ENCODE assay signal across 32 cellular contexts in the genomic region with DNA sequence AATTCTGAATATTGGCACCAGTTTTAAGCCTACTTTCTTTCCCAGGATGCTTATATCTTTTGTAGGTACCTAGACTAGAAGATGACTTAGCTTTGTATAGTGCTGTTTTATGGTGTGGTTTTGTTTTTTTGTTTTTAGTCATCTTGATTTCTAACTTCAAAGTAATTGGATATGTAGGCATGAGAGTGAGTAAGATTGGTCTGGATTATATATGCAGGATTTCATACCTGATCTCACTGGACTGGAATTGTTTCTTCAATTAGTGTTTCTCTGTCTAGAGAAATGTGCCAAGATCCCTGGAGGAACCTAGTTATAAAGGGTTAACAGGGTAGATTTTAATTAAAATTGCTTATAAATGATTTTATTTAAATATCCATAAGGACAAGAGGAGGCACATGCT. TPM values are rescaled to one million over a fixed set of nuclear protein-coding genes. Genes with fewer than 3 reads are reported as not detected.
DNase-seq lines count a peak whose midpoint lies in the region; ATAC-seq, FAIRE-seq and TF ChIP-seq lines count a peak whose summit lies in the region.
"Had no signal": no experiment of that assay in that cellular context is flagged by ENCODE, and none has a peak within 500 bp of the region (broad histone marks: within the 10 kb centered on the region; RNA-seq: fewer than 3 reads in every experiment).

No MANE protein-coding gene starts in this region.

- peaks cover 8% of the 10 kb centered on the region for H3K36me3 ChIP-seq in bronchial epithelial cell (ENCODE audit: control insufficient read depth, insufficient read depth, low read length)
- H3K36me3 ChIP-seq: BE2C had no signal

- no peak for TF ChIP-seq CTCF in bronchial epithelial cell (IDR thresholded peaks at IDR 0.05; ENCODE audit: insufficient read depth, low read length, severe bottlenecking)

- H3K9me3 Mint-ChIP-seq in activated naive CD4-positive, alpha-beta T cell treated with anti-CD3 and anti-CD28 coated beads, Interleukin-2, amount 50 U/mL, for 72 hours: no peaks in the 10 kb centered on the region
- H3K9me3 Mint-ChIP-seq: activated CD4-positive, alpha-beta memory T cell treated with anti-CD3 and anti-CD28 coated beads, Interleukin-2, amount 10 ng/mL, durations not matched to agents 7 days and 5 days; GM23338; naive thymus-derived CD4-positive, alpha-beta T cell; T-helper 1 cell treated with Interleukin-12 subunit alpha and Interleukin-12 subunit beta and Interleukin-4 antibody, amounts not matched to agents 30 μg/mL and 1 μg/mL, for 36 hours; type B pancreatic cell had no signal

- ATAC-seq in activated naive CD4-positive, alpha-beta T cell treated with anti-CD3 and anti-CD28 coated beads, Interleukin-2, amount 50 U/mL, for 72 hours: peak; percentile 63 to 86
- ATAC-seq in Right ventricle myocardium inferior: no peak
- ATAC-seq: activated CD4-positive, CD25-positive, alpha-beta regulatory T cell treated with anti-CD3 and anti-CD28 coated beads, Interleukin-2, amount 50 U/mL, for 24 hours; left ventricle myocardium superior; naive thymus-derived CD4-positive, alpha-beta T cell had no signal

- H3K27me3 ChIP-seq in bronchial epithelial cell (ENCODE audit: control insufficient read depth, insufficient read depth, low read length): no peaks in the 10 kb centered on the region
- H3K27me3 ChIP-seq: BE2C, cardiac muscle cell had no signal

- H3K4me3 ChIP-seq in bronchial epithelial cell (ENCODE audit: low read depth, low read length): no peak overlapping the region
- H3K4me3 ChIP-seq: cardiac muscle cell, GM23338, smooth muscle cell had no signal

- FAIRE-seq in bronchial epithelial cell (lab: Jason Lieb, UNC): no peak
- FAIRE-seq: TTC549 had no signal

- no peak overlapping the region for H3K27ac Mint-ChIP-seq in activated naive CD4-positive, alpha-beta T cell treated with anti-CD3 and anti-CD28 coated beads, Interleukin-2, amount 50 U/mL, for 72 hours
- H3K27ac Mint-ChIP-seq: activated CD4-positive, alpha-beta memory T cell treated with anti-CD3 and anti-CD28 coated beads, Interleukin-2, amount 10 ng/mL, durations not matched to agents 7 days and 5 days; GM23338; T-helper 1 cell treated with Interleukin-12 subunit alpha and Interleukin-12 subunit beta and Interleukin-4 antibody, amounts not matched to agents 30 μg/mL and 1 μg/mL, for 36 hours; type B pancreatic cell had no signal

- no peak for DNase-seq in activated naive CD4-positive, alpha-beta T cell treated with anti-CD3 and anti-CD28 coated beads, Interleukin-2, amount 50 U/mL, for 72 hours (ENCODE audit: low spot score in 2 of 2)
- DNase-seq in activated naive CD4-positive, alpha-beta T cell (lab: John Stamatoyannopoulos, UW): no peak
- DNase-seq in LHCN-M2 (ENCODE audit: low read depth): peak; percentile 54
- peak; percentile 37 for DNase-seq in bronchial epithelial cell (ENCODE audit: low read depth)
- peak; percentile 48 for DNase-seq in renal cortical epithelial cell (ENCODE audit: low read depth)
- no peak for DNase-seq in ecto neural progenitor cell (ENCODE audit: low spot score)
- DNase-seq in Right ventricle myocardium inferior (ENCODE audit: missing footprints): no peak
- no peak for DNase-seq in central memory CD4-positive, alpha-beta T cell
- DNase-seq: ACHN; activated CD4-positive, alpha-beta memory T cell treated with anti-CD3 and anti-CD28 coated beads, Interleukin-2, amount 10 ng/mL, durations not matched to agents 7 days and 5 days; activated CD8-positive, alpha-beta memory T cell treated with anti-CD3 and anti-CD28 coated beads, Interleukin-2, amount 50 U/mL, for 48 hours; activated effector memory CD4-positive, alpha-beta T cell treated with anti-CD3 and anti-CD28 coated beads, Interleukin-2, amount 50 U/mL, for 16 hours; amniotic stem cell; BE2C; cortex of kidney; GDM1; left ventricle myocardium superior; midbrain; naive thymus-derived CD4-positive, alpha-beta T cell; NCI-H1092 treated with DMSO at 0.1 percent for 48 hours; NCI-H187; NCI-H526 treated with DMSO at 0.1 percent for 48 hours; occipital lobe; stimulated activated CD4-positive, alpha-beta T cell treated with anti-CD3 and anti-CD28 coated beads, Interleukin-1b, Interleukin-23, amount 100 ng/mL, for 48 hours; stimulated activated CD8-positive, alpha-beta memory T cell treated with anti-CD3 and anti-CD28 coated beads, Interleukin-4, amount 100 ng/mL, for 48 hours had no signal

- intact Hi-C loops in Right ventricle myocardium inferior (cut with DNase I): no loop called here

- H3K36me3 Mint-ChIP-seq in activated naive CD4-positive, alpha-beta T cell treated with anti-CD3 and anti-CD28 coated beads, Interleukin-2, amount 50 U/mL, for 72 hours: peaks cover 0 to 20% of the 10 kb centered on the region in 2 donors

RNA-seq across cellular contexts. Expression of gene NAP1L5, which starts 23.1 kb away (rescaled TPM):
- total RNA-seq in activated naive CD4-positive, alpha-beta T cell treated with anti-CD3 and anti-CD28 coated beads, Interleukin-2, amount 50 U/mL, for 72 hours: 1 to 10 TPM; 2.8 to 2.9 TPM
- total RNA-seq in LHCN-M2 (2014; rRNA removed) (14.4 and 16.8 TPM in 2 replicates), bronchial epithelial cell (0.26 and 0.77 TPM in 2 replicates), renal cortical epithelial cell (2.6 and 8.1 TPM in 2 replicates), Right ventricle myocardium inferior (2.4 TPM)
- polyA plus RNA-seq in LHCN-M2 (2012): 9.1 TPM

Comparison
In these comparisons a context has a peak if more than half of its experiments do, and no peak if none do; other contexts are left out.
1. DNase-seq: peak in LHCN-M2 (single experiment), bronchial epithelial cell (single experiment) and renal cortical epithelial cell (single experiment); none in activated naive CD4-positive, alpha-beta T cell treated with anti-CD3 and anti-CD28 coated beads, Interleukin-2, amount 50 U/mL, for 72 hours (0 of 2), activated naive CD4-positive, alpha-beta T cell (0 of 4), ecto neural progenitor cell (single experiment), Right ventricle myocardium inferior (single experiment) and central memory CD4-positive, alpha-beta T cell (single experiment).